18 cellular contexts compared by ENCODE assay signal in the genomic region with DNA sequence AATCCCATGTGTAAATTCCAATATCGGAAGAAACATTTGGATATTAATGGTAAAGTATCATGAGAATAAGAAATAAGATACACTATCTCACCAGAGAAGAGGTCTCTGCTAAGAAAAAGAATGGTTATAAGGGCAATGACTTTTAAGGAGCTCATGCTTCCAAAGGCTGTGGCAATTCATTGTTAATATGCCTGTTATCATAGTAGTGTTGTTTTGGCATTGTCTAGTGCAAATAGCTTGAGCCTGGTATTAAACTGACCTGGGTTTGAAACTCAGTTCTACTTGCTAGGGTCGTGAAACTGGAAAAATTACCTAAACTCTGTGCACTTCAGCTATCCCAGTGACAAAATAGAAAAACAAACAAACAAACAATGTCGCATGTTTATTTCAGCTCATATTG. TPM values are rescaled to one million over a fixed set of nuclear protein-coding genes. Genes with fewer than 3 reads are reported as not detected.
DNase-seq lines count a peak whose midpoint lies in the region; ATAC-seq and TF ChIP-seq lines count a peak whose summit lies in the region.
"Had no signal": no experiment of that assay in that cellular context is flagged by ENCODE, and none has a peak within 500 bp of the region (broad histone marks: within the 10 kb centered on the region; RNA-seq: fewer than 3 reads in every experiment).

No MANE protein-coding gene starts in this region.

- H3K4me2 ChIP-seq in mesenchymal stem cell (ENCODE audit: low read length, poor library complexity, severe bottlenecking), result no peak overlapping the region
- H3K4me2 ChIP-seq: BLaER1 had no signal

- H3K4me1 ChIP-seq in mesenchymal stem cell (ENCODE audit: control insufficient read depth, insufficient read depth, low read depth, low read length), result no peaks in the 10 kb centered on the region
- H3K4me1 ChIP-seq: BLaER1 had no signal

- no peaks in the 10 kb centered on the region for H3K27me3 ChIP-seq in mesenchymal stem cell (ENCODE audit: control insufficient read depth in 1 of 2, insufficient read depth in 1 of 2, low read length in 2 of 2)
- H3K27me3 ChIP-seq: BLaER1 had no signal

- no peak for TF ChIP-seq CTCF in VCaP (conservative IDR thresholded peaks at IDR 0.05)

- H3K9ac ChIP-seq in mesenchymal stem cell (ENCODE audit: low read length), result peak overlapping the region; percentile 27
- H3K9ac ChIP-seq: BLaER1 had no signal

- H3K4me3 Mint-ChIP-seq in activated naive CD4-positive, alpha-beta T cell treated with anti-CD3 and anti-CD28 coated beads, Interleukin-2, amount 10 ng/mL, durations not matched to agents 7 days and 5 days, result no peak overlapping the region
- H3K4me3 Mint-ChIP-seq: CD14-positive monocyte; CD4-positive, alpha-beta memory T cell; HFFc6 had no signal

- H3K4ac ChIP-seq in mesenchymal stem cell (ENCODE audit: low read depth in 1 of 2, low read length in 2 of 2), result no peak overlapping the region

- ATAC-seq in sciatic nerve (peak; percentile 63), GM19467 (IDR thresholded peaks at IDR 0.05; ENCODE audit: unreplicated experiment) (no peak)
- ATAC-seq: HCT116 had no signal

- H2BK120ac ChIP-seq in mesenchymal stem cell (ENCODE audit: low read depth, low read length), result no peak overlapping the region

- H3K9me3 ChIP-seq in mesenchymal stem cell (ENCODE audit: control insufficient read depth, low read length), result no peaks in the 10 kb centered on the region
- H3K9me3 ChIP-seq: BLaER1 had no signal

- H3K4me1 Mint-ChIP-seq in activated naive CD4-positive, alpha-beta T cell treated with anti-CD3 and anti-CD28 coated beads, Interleukin-2, amount 10 ng/mL, durations not matched to agents 7 days and 5 days, result peaks cover 4% of the 10 kb centered on the region

- peak; percentile 1 for DNase-seq in DMS53 (lab: John Stamatoyannopoulos, UW)
- DNase-seq in DMS53 treated with DMSO at 0.1 percent for 48 hours (lab: John Stamatoyannopoulos, UW; ENCODE audit: unreplicated experiment), result no peak
- no peak for DNase-seq in mesenchymal stem cell
- DNase-seq in sciatic nerve (ENCODE audit: low spot score), result no peak
- no peak for DNase-seq in stimulated activated naive CD4-positive, alpha-beta T cell treated with Interleukin-2 at 50 U/mL for 16 hours (lab: John Stamatoyannopoulos, UW)
- DNase-seq in activated naive CD4-positive, alpha-beta T cell treated with anti-CD3 and anti-CD28 coated beads, Interleukin-2, amount 10 ng/mL, durations not matched to agents 7 days and 5 days, result no peak
- DNase-seq: CD4-positive, alpha-beta memory T cell; GOT3; HFFc6 had no signal

- no peak overlapping the region for H3K18ac ChIP-seq in mesenchymal stem cell (ENCODE audit: low read depth in 1 of 2, low read length in 2 of 2)

- H3K27ac ChIP-seq in VCaP, result peak overlapping the region; percentile 76
- no peak overlapping the region for H3K27ac ChIP-seq in mesenchymal stem cell (ENCODE audit: low read length, poor library complexity, severe bottlenecking)
- H3K27ac ChIP-seq: BLaER1, HL-60 had no signal

- H4K91ac ChIP-seq in mesenchymal stem cell (ENCODE audit: low read length), result no peak overlapping the region

- H3K36me3 ChIP-seq in mesenchymal stem cell (ENCODE audit: control insufficient read depth in 1 of 2, insufficient read depth in 2 of 2, low read depth in 1 of 2, low read length in 2 of 2), result no peaks in the 10 kb centered on the region
- H3K36me3 ChIP-seq: BLaER1 had no signal

- H2BK15ac ChIP-seq in mesenchymal stem cell (ENCODE audit: low read depth, poor library complexity, severe bottlenecking), result no peak overlapping the region

- intact Hi-C loops in sciatic nerve (cut with DNase I), result no loop called here

- H3K23ac ChIP-seq in mesenchymal stem cell (ENCODE audit: low read length in 2 of 2), result no peak overlapping the region

- H2BK12ac ChIP-seq in mesenchymal stem cell (ENCODE audit: low read length in 2 of 2), result no peak overlapping the region

- H2BK5ac ChIP-seq in mesenchymal stem cell (ENCODE audit: low read depth, low read length, poor library complexity, severe bottlenecking), result no peak overlapping the region

- no peak overlapping the region for H2AK5ac ChIP-seq in mesenchymal stem cell (ENCODE audit: low read length, severe bottlenecking)

- no peak overlapping the region for H3K4me3 ChIP-seq in mesenchymal stem cell (ENCODE audit: insufficient read depth in 1 of 2, low read depth in 1 of 2, low read length in 2 of 2)
- H3K4me3 ChIP-seq: BLaER1 had no signal

- no peak overlapping the region for H2AFZ ChIP-seq in mesenchymal stem cell (ENCODE audit: low read depth, low read length)

- H3K79me1 ChIP-seq in mesenchymal stem cell (replicated peaks; ENCODE audit: low read length, poor library complexity, severe bottlenecking), result no peaks in the 10 kb centered on the region

- H4K8ac ChIP-seq in mesenchymal stem cell (ENCODE audit: low read length), result no peak overlapping the region

- CTCF ChIA-PET in activated naive CD4-positive, alpha-beta T cell treated with anti-CD3 and anti-CD28 coated beads, Interleukin-2, amount 10 ng/mL, durations not matched to agents 7 days and 5 days (lab: Charles Lee), result interaction anchor here (0.9 kb wide), 1 partner anchor 56 kb away, joined by 3 read pairs; no protein-coding TSS in a partner anchor

- H3K9me3 Mint-ChIP-seq in activated naive CD4-positive, alpha-beta T cell treated with anti-CD3 and anti-CD28 coated beads, Interleukin-2, amount 10 ng/mL, durations not matched to agents 7 days and 5 days, result no peaks in the 10 kb centered on the region
- H3K9me3 Mint-ChIP-seq: HFFc6 had no signal

- no peak overlapping the region for H3K27ac Mint-ChIP-seq in activated naive CD4-positive, alpha-beta T cell treated with anti-CD3 and anti-CD28 coated beads, Interleukin-2, amount 10 ng/mL, durations not matched to agents 7 days and 5 days
- H3K27ac Mint-ChIP-seq: CD4-positive, alpha-beta memory T cell; HFFc6 had no signal

- no peaks in the 10 kb centered on the region for H3K36me3 Mint-ChIP-seq in activated naive CD4-positive, alpha-beta T cell treated with anti-CD3 and anti-CD28 coated beads, Interleukin-2, amount 10 ng/mL, durations not matched to agents 7 days and 5 days
- H3K36me3 Mint-ChIP-seq: CD14-positive monocyte; CD4-positive, alpha-beta memory T cell had no signal

- peaks cover 4% of the 10 kb centered on the region for H3K27me3 Mint-ChIP-seq in activated naive CD4-positive, alpha-beta T cell treated with anti-CD3 and anti-CD28 coated beads, Interleukin-2, amount 10 ng/mL, durations not matched to agents 7 days and 5 days

- WGBS in mesenchymal stem cell, result 67% methylated on average over 1 of the region's 3 CpGs

- no peak overlapping the region for H3K14ac ChIP-seq in mesenchymal stem cell (ENCODE audit: low read length in 2 of 2)

RNA-seq across cellular contexts. Expression of a gene that starts 8.8 kb away (rescaled TPM):
- polyA plus RNA-seq in mesenchymal stem cell (2013, experiment 1 of 2), result not detected
- not detected for polyA plus RNA-seq in mesenchymal stem cell (2013, experiment 2 of 2)
- 4.7 TPM for total RNA-seq in sciatic nerve
- total RNA-seq: A673, HFFc6, HT1080 had no signal
- polyA plus RNA-seq: AG04450; CD4-positive, alpha-beta memory T cell had no signal
